ENCODE assay signal across 9 cellular contexts in genomic region chr10:84148006-84148597, GRCh38. TPM values are rescaled to one million over a fixed set of nuclear protein-coding genes. Genes with fewer than 3 reads are reported as not detected.
DNase-seq lines count a peak whose midpoint lies in the region; ATAC-seq and TF ChIP-seq lines count a peak whose summit lies in the region.
"Not testable (repeated sequence)": the region's sequence is repeated elsewhere in the genome, so short reads cannot be mapped to it uniquely, and the experiment has no call there.
"Had no signal": no experiment of that assay in that cellular context is flagged by ENCODE, and none has a peak within 500 bp of the region (broad histone marks: within the 10 kb centered on the region; RNA-seq: fewer than 3 reads in every experiment).

No MANE protein-coding gene starts in this region.

- H3K27me3 Mint-ChIP-seq in Caco-2 (ENCODE audit: insufficient read depth, unreplicated experiment) = not testable (repeated sequence)

- H3K36me3 ChIP-seq in Caco-2 (ENCODE audit: control insufficient read depth, insufficient read depth, low read length) = not testable (repeated sequence)

- H3K4me1 ChIP-seq in Caco-2 = not testable (repeated sequence)

- not testable (repeated sequence) for H3K4me3 ChIP-seq in Caco-2 (ENCODE audit: low read depth, low read length); WI38 (ENCODE audit: low read depth, low read length); epithelial cell of esophagus (ENCODE audit: low read length)

- H3K27ac Mint-ChIP-seq in Caco-2 (ENCODE audit: unreplicated experiment) = not testable (repeated sequence)

- H3K27me3 ChIP-seq in Caco-2 (replicated peaks; ENCODE audit: control insufficient read depth, insufficient read depth, low read length) = not testable (repeated sequence)

- not testable (repeated sequence) for H3K9me3 Mint-ChIP-seq in Caco-2 (ENCODE audit: unreplicated experiment)

- intact Hi-C loops in Caco-2 (cut with micrococcal nuclease; ENCODE audit: unreplicated experiment) = loop anchor here (1.0 kb wide), 1 partner anchor 57 kb away; no protein-coding TSS in a partner anchor

- not testable (repeated sequence) for BruUV-seq in Caco-2 (replicated peaks; lab: Mats Ljungman, UMichigan)

- not testable (repeated sequence) for H3K4me1 Mint-ChIP-seq in Caco-2 (ENCODE audit: low read depth, unreplicated experiment)

- TF ChIP-seq CTCF in Caco-2 (IDR thresholded peaks at IDR 0.05; ENCODE audit: insufficient read depth in 1 of 2, low read depth in 1 of 2, low read length in 1 of 2, severe bottlenecking in 1 of 2, unreplicated experiment in 1 of 2) = peak; percentile 66
- peak; percentile 73 for TF ChIP-seq CTCF in WI38 (IDR thresholded peaks at IDR 0.05; ENCODE audit: low read depth, low read length)
- peak; percentile 76 for TF ChIP-seq CTCF in epithelial cell of esophagus (IDR thresholded peaks at IDR 0.05; ENCODE audit: insufficient read depth, low read depth, low read length, missing control alignments)

- peaks cover 83% of the 10 kb centered on the region for H3K36me3 Mint-ChIP-seq in Caco-2 (ENCODE audit: insufficient read depth, unreplicated experiment)

- H3K4me3 Mint-ChIP-seq in Caco-2 (ENCODE audit: unreplicated experiment) = not testable (repeated sequence)

- POLR2A ChIA-PET in Caco-2 (lab: Charles Lee) = not testable (repeated sequence)

- DNase-seq in Caco-2 = not testable (repeated sequence)
- DNase-seq in NCI-H2227 (lab: John Stamatoyannopoulos, UW; ENCODE audit: unreplicated experiment) (peak; percentile 27), epithelial cell of esophagus (ENCODE audit: low read depth) (peak; percentile 67), left kidney (ENCODE audit: low read depth, low spot score) (peak; percentile 41), stromal cell of bone marrow (ENCODE audit: low read depth) (peak; percentile 18)

- CTCF ChIA-PET in Caco-2 (lab: Charles Lee) = interaction anchor here (0.5 to 1.1 kb wide), 4 partner anchors 17 to 180 kb away, joined by 3 read pairs; no protein-coding TSS in a partner anchor

- ATAC-seq in GM19395 (IDR thresholded peaks at IDR 0.05; ENCODE audit: unreplicated experiment) (peak; percentile 72), HG03196 (IDR thresholded peaks at IDR 0.05; ENCODE audit: unreplicated experiment) (peak; percentile 61)

- H3K9me3 ChIP-seq in Caco-2 = not testable (repeated sequence)

RNA-seq across cellular contexts. Expression of gene GHITM, which starts 8.8 kb away (rescaled TPM):
- total RNA-seq in Caco-2 (2022) = 240 and 255 TPM in 2 replicates

RNA-seq across cellular contexts. Expression of gene GPR15LG, which starts 25.5 kb away (rescaled TPM):
- total RNA-seq in Caco-2 (2022) = not detected in 2 replicates
- total RNA-seq: activated CD8-positive, alpha-beta memory T cell treated with anti-CD3 and anti-CD28 coated beads for 36 hours had no signal

RNA-seq across cellular contexts. Expression of gene CDHR1, which starts 46.2 kb away (rescaled TPM):
- 0.21 TPM in 1 of 2 replicates, not detected in the other for total RNA-seq in Caco-2 (2022)
